ENCODE assay signal across 8 cellular contexts in genomic region chr11:67732045-67732787, GRCh38. TPM values are rescaled to one million over a fixed set of nuclear protein-coding genes. Genes with fewer than 3 reads are reported as not detected.
DNase-seq lines count a peak whose midpoint lies in the region; ATAC-seq, FAIRE-seq and TF ChIP-seq lines count a peak whose summit lies in the region.

No MANE protein-coding gene starts in this region.

- no peaks in the 10 kb centered on the region for H3K36me3 ChIP-seq in neuronal stem cell (replicated peaks in 1 of 2; ENCODE audit: control insufficient read depth in 2 of 2, insufficient read depth in 2 of 2, low read length in 2 of 2)

- H4K91ac ChIP-seq in neuronal stem cell (ENCODE audit: low read depth, low read length, poor library complexity): no peak overlapping the region

- H2AFZ ChIP-seq in neuronal stem cell (ENCODE audit: low read length): no peak overlapping the region

- H3K9me3 ChIP-seq in neuronal stem cell (replicated peaks in 1 of 2; ENCODE audit: control insufficient read depth in 2 of 2, insufficient read depth in 1 of 2, low read depth in 1 of 2, low read length in 2 of 2): no peaks in the 10 kb centered on the region

- no peak overlapping the region for H2AK5ac ChIP-seq in neuronal stem cell (ENCODE audit: low read depth, low read length)

- no peak overlapping the region for H3K4me2 ChIP-seq in neuronal stem cell (ENCODE audit: insufficient read depth, low read length, poor library complexity, severe bottlenecking)

- H3K27me3 ChIP-seq in neuronal stem cell (ENCODE audit: control insufficient read depth in 3 of 3, insufficient read depth in 3 of 3, low read depth in 1 of 3, low read length in 3 of 3): peaks cover 0 to 2% (median 0%) of the 10 kb centered on the region in 3 experiments

- H4K8ac ChIP-seq in neuronal stem cell (ENCODE audit: low read depth, low read length): no peak overlapping the region

- H3K4me3 ChIP-seq in neuronal stem cell (ENCODE audit: low read length in 2 of 2): peak overlapping the region in 1 of 2 donors; percentile 66

- no peak overlapping the region for H3K27ac ChIP-seq in neuronal stem cell (replicated peaks; ENCODE audit: low read length)

- no peak overlapping the region for H3K18ac ChIP-seq in neuronal stem cell (ENCODE audit: low read length)

- H3K23ac ChIP-seq in neuronal stem cell (ENCODE audit: low read depth, low read length, poor library complexity): no peak overlapping the region

- H2BK15ac ChIP-seq in neuronal stem cell (ENCODE audit: low read length): no peak overlapping the region

- ATAC-seq in HG03175 (IDR thresholded peaks at IDR 0.05; ENCODE audit: unreplicated experiment) (no peak), GM18907 (IDR thresholded peaks at IDR 0.05; ENCODE audit: unreplicated experiment) (no peak)

- peak; percentile 46 for FAIRE-seq in HTR-8/SVneo (lab: Jason Lieb, UNC)

- no peak overlapping the region for H2BK120ac ChIP-seq in neuronal stem cell (ENCODE audit: low read depth, low read length)

- H2BK12ac ChIP-seq in neuronal stem cell (ENCODE audit: low read length): no peak overlapping the region

- H2BK5ac ChIP-seq in neuronal stem cell (ENCODE audit: low read length): no peak overlapping the region

- no peaks in the 10 kb centered on the region for H3K79me1 ChIP-seq in neuronal stem cell (ENCODE audit: low read depth, low read length)

- TF ChIP-seq POLR2A in erythroblast (IDR thresholded peaks at IDR 0.05; ENCODE audit: low read length): no peak

- no peak overlapping the region for H3K14ac ChIP-seq in neuronal stem cell (ENCODE audit: low read length)

- H3K4ac ChIP-seq in neuronal stem cell (ENCODE audit: low read length): no peak overlapping the region

- H3K4me1 ChIP-seq in neuronal stem cell (ENCODE audit: control insufficient read depth in 2 of 2, insufficient read depth in 1 of 2, low read depth in 1 of 2, low read length in 2 of 2): peaks cover 1 to 8% of the 10 kb centered on the region in 2 donors

- WGBS in neuronal stem cell (ENCODE audit: extremely low coverage in 2 of 2, insufficient read length in 2 of 2, insufficient replicate concordance in 1 of 2), 2 donors: no CpG with 5 or more reads among the region's 42 CpGs

- DNase-seq in CD1c-positive myeloid dendritic cell (ENCODE audit: extremely low spot score) (peak; percentile 38), HTR-8/SVneo (ENCODE audit: insufficient read length, low spot score) (no peak), erythroblast (lab: John Stamatoyannopoulos, UW) (peak; percentile 9 to 14), neuronal stem cell (ENCODE audit: low spot score) (no peak)
- peak; percentile 47 for DNase-seq in activated CD4-positive, alpha-beta T cell treated with anti-CD3 and anti-CD28 coated beads, Interleukin-2, amount 50 U/mL, for 1 hour
- DNase-seq in stimulated activated CD4-positive, alpha-beta T cell treated with anti-CD3 and anti-CD28 coated beads, Interleukin-2, amount 100 ng/mL, for 48 hours: peak; percentile 33 to 37

- H3K9ac ChIP-seq in neuronal stem cell (ENCODE audit: low read depth, low read length, poor library complexity): no peak overlapping the region

RNA-seq across cellular contexts. Expression of gene ALDH3B2, which starts 57.8 kb away (rescaled TPM):
- polyA plus RNA-seq in neuronal stem cell (2013, experiment 1 of 2): not detected
- not detected for polyA plus RNA-seq in neuronal stem cell (2013, experiment 2 of 2)

Comparison
In these comparisons a context has a peak if more than half of its experiments do, and no peak if none do; other contexts are left out.
1. DNase-seq: peak in CD1c-positive myeloid dendritic cell (single experiment), activated CD4-positive, alpha-beta T cell treated with anti-CD3 and anti-CD28 coated beads, Interleukin-2, amount 50 U/mL, for 1 hour (single experiment), erythroblast (2 of 2) and stimulated activated CD4-positive, alpha-beta T cell treated with anti-CD3 and anti-CD28 coated beads, Interleukin-2, amount 100 ng/mL, for 48 hours (2 of 2); none in HTR-8/SVneo (single experiment) and neuronal stem cell (single experiment).